ENCODE assay signal across 1 cellular context in genomic region chr2:152016175-152017120, GRCh38.
TF ChIP-seq lines count a peak whose summit lies in the region.

No MANE protein-coding gene starts in this region.

TF ChIP-seq in HepG2, 621 proteins besides CTCF, POLR2A, EP300 and RAD21 (continued from another document and continues in another):
- TF ChIP-seq ZBED4 (CRISPR knock-in tag; IDR thresholded peaks at IDR 0.05; ENCODE audit: borderline replicate concordance): no peak
- no peak for TF ChIP-seq TP53 (CRISPR knock-in tag; conservative IDR thresholded peaks at IDR 0.05)
- TF ChIP-seq RAD51 (IDR thresholded peaks at IDR 0.05; ENCODE audit: borderline replicate concordance): no peak
- TF ChIP-seq CHD4 (IDR thresholded peaks at IDR 0.05; ENCODE audit: borderline replicate concordance, low read length): peak; percentile 40; the same call in 1 of the 2 replicates
- TF ChIP-seq CC2D1A (CRISPR knock-in tag; IDR thresholded peaks at IDR 0.05): no peak
- no peak; the same call in 1 of the 2 replicates for TF ChIP-seq HNF4G (IDR thresholded peaks at IDR 0.05; ENCODE audit: borderline replicate concordance, low read depth, low read length)
- no peak for TF ChIP-seq HNF4G (CRISPR knock-in tag; IDR thresholded peaks at IDR 0.05; ENCODE audit: borderline replicate concordance, low read depth)
- TF ChIP-seq ARID2 (CRISPR knock-in tag; IDR thresholded peaks at IDR 0.05; ENCODE audit: borderline replicate concordance): no peak
- no peak for TF ChIP-seq ZNF790 (CRISPR knock-in tag; IDR thresholded peaks at IDR 0.05; ENCODE audit: borderline replicate concordance)
- no peak for TF ChIP-seq ZNF703 (CRISPR knock-in tag; IDR thresholded peaks at IDR 0.05; ENCODE audit: borderline replicate concordance)
- TF ChIP-seq TSC22D2 (CRISPR knock-in tag; IDR thresholded peaks at IDR 0.05; ENCODE audit: borderline replicate concordance): no peak
- TF ChIP-seq NR1H2 (CRISPR knock-in tag; IDR thresholded peaks at IDR 0.05; ENCODE audit: borderline replicate concordance, low read depth): no peak
- no peak for TF ChIP-seq RARG (CRISPR knock-in tag; IDR thresholded peaks at IDR 0.05; ENCODE audit: low read depth)
- no peak for TF ChIP-seq PTBP1 (IDR thresholded peaks at IDR 0.05; ENCODE audit: low read depth, low read length, poor library complexity, severe bottlenecking)
- no peak for TF ChIP-seq MTF2 (CRISPR knock-in tag; IDR thresholded peaks at IDR 0.05; ENCODE audit: borderline replicate concordance)
- no peak for TF ChIP-seq ZBTB42 (CRISPR knock-in tag; IDR thresholded peaks at IDR 0.05)
- TF ChIP-seq JUN (CRISPR knock-in tag; IDR thresholded peaks at IDR 0.05): no peak
- TF ChIP-seq HNRNPL (IDR thresholded peaks at IDR 0.05; ENCODE audit: low read depth, low read length): no peak
- no peak for TF ChIP-seq ADNP (CRISPR knock-in tag; IDR thresholded peaks at IDR 0.05)
- no peak for TF ChIP-seq IRX3 (CRISPR knock-in tag; IDR thresholded peaks at IDR 0.05; ENCODE audit: borderline replicate concordance, low read depth)
- no peak for TF ChIP-seq NR3C1 (CRISPR knock-in tag; IDR thresholded peaks at IDR 0.05)
- no peak for TF ChIP-seq KDM5B (CRISPR knock-in tag; IDR thresholded peaks at IDR 0.05; ENCODE audit: borderline replicate concordance)
- TF ChIP-seq ISX (CRISPR knock-in tag; conservative IDR thresholded peaks at IDR 0.05): no peak
- TF ChIP-seq ZSCAN30 (CRISPR knock-in tag; IDR thresholded peaks at IDR 0.05): no peak
- TF ChIP-seq GPN1 (CRISPR knock-in tag; IDR thresholded peaks at IDR 0.05; ENCODE audit: borderline replicate concordance): no peak
- no peak for TF ChIP-seq MATR3 (CRISPR knock-in tag; IDR thresholded peaks at IDR 0.05)
- TF ChIP-seq TARDBP (CRISPR knock-in tag; IDR thresholded peaks at IDR 0.05): no peak
- no peak for TF ChIP-seq ZNF234 (CRISPR knock-in tag; conservative IDR thresholded peaks at IDR 0.05)
- TF ChIP-seq ZNF678 (CRISPR knock-in tag; IDR thresholded peaks at IDR 0.05): no peak
- TF ChIP-seq ZNF570 (CRISPR knock-in tag; IDR thresholded peaks at IDR 0.05; ENCODE audit: borderline replicate concordance): no peak
- no peak for TF ChIP-seq SRSF9 (IDR thresholded peaks at IDR 0.05; ENCODE audit: borderline replicate concordance, insufficient read depth, low read depth, low read length, poor library complexity, severe bottlenecking)
- TF ChIP-seq ZNF576 (CRISPR knock-in tag; IDR thresholded peaks at IDR 0.05): no peak
- no peak for TF ChIP-seq ZNF343 (CRISPR knock-in tag; IDR thresholded peaks at IDR 0.05)
- no peak for TF ChIP-seq MIXL1 (CRISPR knock-in tag; IDR thresholded peaks at IDR 0.05)
- TF ChIP-seq IRF2 (CRISPR knock-in tag; IDR thresholded peaks at IDR 0.05): no peak
- TF ChIP-seq ZNF704 (CRISPR knock-in tag; IDR thresholded peaks at IDR 0.05; ENCODE audit: borderline replicate concordance): no peak
- no peak for TF ChIP-seq DMAP1 (CRISPR knock-in tag; IDR thresholded peaks at IDR 0.05)
- no peak for TF ChIP-seq ZNF780A (CRISPR knock-in tag; IDR thresholded peaks at IDR 0.05)
- TF ChIP-seq PAXIP1 (CRISPR knock-in tag; conservative IDR thresholded peaks at IDR 0.05): 0 out of 2 replicates have a peak, but pooled peaks have one; percentile 23
- TF ChIP-seq USF2 (IDR thresholded peaks at IDR 0.05; ENCODE audit: low read depth, low read length): no peak
- TF ChIP-seq USF2 (CRISPR knock-in tag; IDR thresholded peaks at IDR 0.05; ENCODE audit: borderline replicate concordance): no peak
- peak; percentile 48; the same call in 1 of the 2 replicates for TF ChIP-seq SAP130 (CRISPR knock-in tag; IDR thresholded peaks at IDR 0.05; ENCODE audit: low read depth)
- TF ChIP-seq KAT8 (CRISPR knock-in tag; IDR thresholded peaks at IDR 0.05): no peak
- no peak for TF ChIP-seq MNT (IDR thresholded peaks at IDR 0.05)
- TF ChIP-seq SMYD3 (CRISPR knock-in tag; IDR thresholded peaks at IDR 0.05): no peak
- TF ChIP-seq SPEN (CRISPR knock-in tag; IDR thresholded peaks at IDR 0.05; ENCODE audit: low read depth): no peak
- TF ChIP-seq GPBP1L1 (CRISPR knock-in tag; IDR thresholded peaks at IDR 0.05): no peak
- no peak for TF ChIP-seq FOXA1 (IDR thresholded peaks at IDR 0.05)
- peak; percentile 84 for TF ChIP-seq FOXA1 (CRISPR knock-in tag; IDR thresholded peaks at IDR 0.05)
- no peak for TF ChIP-seq ZBTB44 (CRISPR knock-in tag; IDR thresholded peaks at IDR 0.05)
- no peak for TF ChIP-seq SP2 (CRISPR knock-in tag; IDR thresholded peaks at IDR 0.05)
- no peak for TF ChIP-seq CBFB (CRISPR knock-in tag; IDR thresholded peaks at IDR 0.05)
- TF ChIP-seq ZNF160 (CRISPR knock-in tag; IDR thresholded peaks at IDR 0.05): no peak
- TF ChIP-seq ZNF282 (IDR thresholded peaks at IDR 0.05; ENCODE audit: partially characterized antibody): no peak
- no peak for TF ChIP-seq POLR2AphosphoS5 (IDR thresholded peaks at IDR 0.05; ENCODE audit: low read depth, low read length)
- no peak for TF ChIP-seq ZNF3 (CRISPR knock-in tag; IDR thresholded peaks at IDR 0.05)
- TF ChIP-seq ZNF260 (CRISPR knock-in tag; IDR thresholded peaks at IDR 0.05; ENCODE audit: borderline replicate concordance, low read depth): no peak
- TF ChIP-seq ARNT2 (CRISPR knock-in tag; IDR thresholded peaks at IDR 0.05; ENCODE audit: low read depth): no peak
- no peak for TF ChIP-seq YEATS4 (CRISPR knock-in tag; IDR thresholded peaks at IDR 0.05; ENCODE audit: borderline replicate concordance)
- no peak for TF ChIP-seq MAFF (IDR thresholded peaks at IDR 0.05; ENCODE audit: low read depth, low read length)
- TF ChIP-seq SNAPC2 (CRISPR knock-in tag; IDR thresholded peaks at IDR 0.05): no peak
- TF ChIP-seq HNRNPK (IDR thresholded peaks at IDR 0.05; ENCODE audit: low read depth, low read length, poor library complexity, severe bottlenecking): no peak
- TF ChIP-seq SRF (IDR thresholded peaks at IDR 0.05; ENCODE audit: low read depth, low read length): no peak
- TF ChIP-seq FOXJ3 (CRISPR knock-in tag; IDR thresholded peaks at IDR 0.05; ENCODE audit: borderline replicate concordance): 0 out of 2 replicates have a peak, but pooled peaks have one; percentile 4
